In the genomic region with DNA sequence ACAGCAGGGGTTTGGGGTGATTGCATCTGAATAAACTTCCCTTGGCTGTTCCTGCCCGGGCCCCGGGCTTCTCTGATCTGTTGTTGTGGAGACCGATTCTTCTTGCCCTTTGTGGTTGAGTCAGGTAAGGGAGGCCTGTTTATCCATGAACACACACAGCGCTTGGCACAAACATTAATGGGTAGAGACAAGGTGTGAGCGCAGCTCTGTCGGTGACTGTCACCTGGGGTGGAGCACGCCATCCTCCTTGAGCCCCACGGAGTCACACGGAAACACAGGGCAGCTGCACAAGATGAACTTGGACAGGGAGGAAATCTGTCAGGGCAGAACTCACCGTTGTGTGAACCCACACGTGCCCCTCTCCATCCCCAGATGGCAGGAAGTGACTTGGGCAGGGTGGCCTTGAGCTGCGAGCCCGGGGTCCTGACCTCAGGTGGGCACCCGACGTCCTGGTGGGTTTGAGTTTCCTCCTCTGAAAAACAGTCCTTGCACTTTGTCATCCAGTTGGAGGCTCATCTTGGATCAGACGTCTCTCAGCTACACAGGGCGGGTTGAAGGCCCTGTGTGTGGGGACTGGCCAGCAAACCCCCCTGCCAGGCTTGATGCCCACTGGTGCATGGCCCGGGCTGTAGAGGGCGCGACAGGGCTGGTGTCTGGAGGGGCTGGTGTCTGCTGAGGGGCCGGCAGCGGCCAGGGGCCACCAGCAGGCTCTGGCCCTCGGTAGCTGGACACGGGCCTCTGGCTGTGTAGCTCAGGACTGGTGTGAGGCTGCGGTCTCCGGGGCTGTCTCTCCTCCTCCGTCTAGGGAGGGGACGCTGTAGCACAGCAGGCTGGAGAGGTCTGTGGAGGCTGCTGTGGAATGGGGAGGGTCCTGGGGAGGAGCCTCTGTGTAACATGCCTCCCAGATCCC, we compare ENCODE assay signal across 1 cellular context.
TF ChIP-seq lines count a peak whose summit lies in the region.

No MANE protein-coding gene starts in this region.

TF ChIP-seq in SK-N-SH, 30 proteins besides CTCF, POLR2A, EP300 and RAD21 (continued from another document):
- TF ChIP-seq, protein P1, sequence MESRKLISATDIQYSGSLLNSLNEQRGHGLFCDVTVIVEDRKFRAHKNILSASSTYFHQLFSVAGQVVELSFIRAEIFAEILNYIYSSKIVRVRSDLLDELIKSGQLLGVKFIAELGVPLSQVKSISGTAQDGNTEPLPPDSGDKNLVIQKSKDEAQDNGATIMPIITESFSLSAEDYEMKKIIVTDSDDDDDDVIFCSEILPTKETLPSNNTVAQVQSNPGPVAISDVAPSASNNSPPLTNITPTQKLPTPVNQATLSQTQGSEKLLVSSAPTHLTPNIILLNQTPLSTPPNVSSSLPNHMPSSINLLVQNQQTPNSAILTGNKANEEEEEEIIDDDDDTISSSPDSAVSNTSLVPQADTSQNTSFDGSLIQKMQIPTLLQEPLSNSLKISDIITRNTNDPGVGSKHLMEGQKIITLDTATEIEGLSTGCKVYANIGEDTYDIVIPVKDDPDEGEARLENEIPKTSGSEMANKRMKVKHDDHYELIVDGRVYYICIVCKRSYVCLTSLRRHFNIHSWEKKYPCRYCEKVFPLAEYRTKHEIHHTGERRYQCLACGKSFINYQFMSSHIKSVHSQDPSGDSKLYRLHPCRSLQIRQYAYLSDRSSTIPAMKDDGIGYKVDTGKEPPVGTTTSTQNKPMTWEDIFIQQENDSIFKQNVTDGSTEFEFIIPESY (IDR thresholded peaks at IDR 0.05; ENCODE audit: borderline replicate concordance, low read depth), result no peak
- no peak for TF ChIP-seq MEF2A (IDR thresholded peaks at IDR 0.05; ENCODE audit: borderline replicate concordance, low read depth)
